Comparison of ENCODE assay signal across 8 cellular contexts in genomic region chr16:70653809-70654771, GRCh38. TPM values are rescaled to one million over a fixed set of nuclear protein-coding genes. Genes with fewer than 3 reads are reported as not detected.
A peak's percentile ranks its signal among the peaks of the same experiment; 100 is the strongest.
DNase-seq lines count a peak whose midpoint lies in the region; ATAC-seq and TF ChIP-seq lines count a peak whose summit lies in the region.

No MANE protein-coding gene starts in this region.

- H3K9ac ChIP-seq in skeletal muscle tissue (ENCODE audit: low read depth in 1 of 3, low read length in 3 of 3): peak overlapping the region; percentile 54 to 70 (median 68)

- H3K27ac Mint-ChIP-seq in brain: peak overlapping the region; percentile 7 to 65 (median 64)

- no peaks in the 10 kb centered on the region for H3K27me3 ChIP-seq in iPS DF 6.9 (ENCODE audit: control insufficient read depth, insufficient read depth, low read length)
- no peaks in the 10 kb centered on the region for H3K27me3 ChIP-seq in skeletal muscle tissue (ENCODE audit: control insufficient read depth in 3 of 3, insufficient read depth in 3 of 3, low read length in 3 of 3)

- no peaks in the 10 kb centered on the region for H3K36me3 Mint-ChIP-seq in brain

- H3K4me3 Mint-ChIP-seq in brain: peak overlapping the region in 4 of 5 experiments; percentile 7 to 65 (median 30)

- H3K9me3 ChIP-seq in iPS DF 6.9 (ENCODE audit: control insufficient read depth, insufficient read depth, low read length) (no peaks in the 10 kb centered on the region), skeletal muscle tissue (ENCODE audit: control insufficient read depth in 3 of 3, low read length in 3 of 3) (no peaks in the 10 kb centered on the region)

- H3K27ac ChIP-seq in iPS DF 6.9 (ENCODE audit: low read length) (no peak overlapping the region), skeletal muscle tissue (ENCODE audit: low read depth, low read length) (no peak overlapping the region)

- H3K27me3 Mint-ChIP-seq in brain: no peaks in the 10 kb centered on the region

- peaks cover 2% of the 10 kb centered on the region; the same call in 1 of the 2 replicates for H3K4me1 ChIP-seq in iPS DF 6.9 (ENCODE audit: control insufficient read depth, insufficient read depth, low read length)
- H3K4me1 ChIP-seq in skeletal muscle tissue (ENCODE audit: control insufficient read depth in 3 of 3, insufficient read depth in 3 of 3, low read length in 3 of 3): peaks cover 6 to 8% (median 8%) of the 10 kb centered on the region in 3 donors

- peak; percentile 80 for DNase-seq in AG20443 (ENCODE audit: low spot score)
- DNase-seq in NCI-H2029 treated with DMSO at 0.1 percent for 48 hours (lab: John Stamatoyannopoulos, UW): peak; percentile 48
- peak; percentile 81 for DNase-seq in UCSD-AML1 (lab: John Stamatoyannopoulos, UW; ENCODE audit: unreplicated experiment)
- peak; percentile 61 for DNase-seq in iPS DF 6.9 (ENCODE audit: low read depth, low spot score)

- peaks cover 0 to 8% (median 3%) of the 10 kb centered on the region in 5 experiments for H3K9me3 Mint-ChIP-seq in brain

- no CpG with 5 or more reads among the region's 35 CpGs for WGBS in iPS DF 6.9 (ENCODE audit: insufficient coverage, insufficient read length)

- ATAC-seq in GM21423 (IDR thresholded peaks at IDR 0.05; ENCODE audit: unreplicated experiment) (peak; percentile 65), GM21526 (IDR thresholded peaks at IDR 0.05; ENCODE audit: low FRiP score, unreplicated experiment) (no peak)

- H3K36me3 ChIP-seq in iPS DF 6.9 (ENCODE audit: control insufficient read depth, insufficient read depth, low read length) (no peaks in the 10 kb centered on the region), skeletal muscle tissue (ENCODE audit: control insufficient read depth in 3 of 3, insufficient read depth in 3 of 3, low read length in 3 of 3) (peaks cover 0 to 5% (median 0%) of the 10 kb centered on the region in 3 donors)

- H3K4me1 Mint-ChIP-seq in brain: peaks cover 11% of the 10 kb centered on the region

- TF ChIP-seq CTCF in brain (conservative IDR thresholded peaks at IDR 0.05): peak; percentile 88 to 89

- H3K4me3 ChIP-seq in iPS DF 6.9 (ENCODE audit: low read length) (no peak overlapping the region), skeletal muscle tissue (ENCODE audit: low read length in 3 of 3) (peak overlapping the region; percentile 62 to 66 (median 63))

RNA-seq across cellular contexts. Expression of gene IL34, which starts 7.7 kb away (rescaled TPM):
- polyA plus RNA-seq in brain (ENCODE audit: insufficient read depth, low read depth, low replicate concordance): 6.7 TPM
- 6.8 TPM for total RNA-seq in skeletal muscle tissue

RNA-seq across cellular contexts. Expression of gene MTSS2, which starts 31.8 kb away (rescaled TPM):
- 231 TPM for polyA plus RNA-seq in brain (ENCODE audit: insufficient read depth, low read depth, low replicate concordance)
- total RNA-seq in skeletal muscle tissue: 18.8 TPM
